In genomic region chr5:116626272-116626723, GRCh38 we compare ENCODE assay signal across 8 cellular contexts. TPM values are rescaled to one million over a fixed set of nuclear protein-coding genes. Genes with fewer than 3 reads are reported as not detected.
DNase-seq lines count a peak whose midpoint lies in the region; ATAC-seq and TF ChIP-seq lines count a peak whose summit lies in the region.

No MANE protein-coding gene starts in this region.

- H3K9me3 ChIP-seq in gastroesophageal sphincter (no peaks in the 10 kb centered on the region), T-helper 17 cell (ENCODE audit: control insufficient read depth, low read length, poor library complexity, severe bottlenecking) (no peaks in the 10 kb centered on the region)
- H3K9me3 ChIP-seq in CD8-positive, alpha-beta memory T cell (ENCODE audit: low read length), result no peaks in the 10 kb centered on the region

- H3K27ac Mint-ChIP-seq in HFFc6 (no peak overlapping the region), T-helper 17 cell (no peak overlapping the region)
- H3K27ac Mint-ChIP-seq in CD8-positive, alpha-beta memory T cell, result no peak overlapping the region

- no peaks in the 10 kb centered on the region for H3K27me3 ChIP-seq in gastroesophageal sphincter
- no peaks in the 10 kb centered on the region for H3K27me3 ChIP-seq in rectal smooth muscle tissue (ENCODE audit: control insufficient read depth, insufficient read depth, low read length)
- H3K27me3 ChIP-seq in CD8-positive, alpha-beta memory T cell (ENCODE audit: insufficient read depth, low read length, poor library complexity, severe bottlenecking), result no peaks in the 10 kb centered on the region

- H3K4me1 Mint-ChIP-seq in HFFc6 (ENCODE audit: low read depth) (no peaks in the 10 kb centered on the region), T-helper 17 cell (no peaks in the 10 kb centered on the region)
- no peaks in the 10 kb centered on the region for H3K4me1 Mint-ChIP-seq in CD8-positive, alpha-beta memory T cell

- CTCF ChIA-PET in CD8-positive, alpha-beta memory T cell (lab: Charles Lee), result no interaction called here

- 0 out of 2 replicates have a peak, but pooled peaks cover 4% of the 10 kb centered on the region for H3K36me3 Mint-ChIP-seq in HFFc6 (ENCODE audit: low read depth)
- no peaks in the 10 kb centered on the region for H3K36me3 Mint-ChIP-seq in T-helper 17 cell (ENCODE audit: low read depth)
- no peaks in the 10 kb centered on the region for H3K36me3 Mint-ChIP-seq in CD8-positive, alpha-beta memory T cell

- no peak for TF ChIP-seq EP300 in gastroesophageal sphincter (IDR thresholded peaks at IDR 0.05)

- WGBS in gastroesophageal sphincter (ENCODE audit: low coverage in 1 of 2), 2 donors, result 8 to 19% methylated on average over 5 to 13 of the region's 13 CpGs

- H3K4me3 ChIP-seq in gastroesophageal sphincter (peak overlapping the region in 1 of 2 donors; percentile 28), rectal smooth muscle tissue (ENCODE audit: low read length) (no peak overlapping the region)
- no peak overlapping the region for H3K4me3 ChIP-seq in CD8-positive, alpha-beta memory T cell (ENCODE audit: low read length)

- no peak overlapping the region for H3K9ac ChIP-seq in rectal smooth muscle tissue (ENCODE audit: low read length)

- H3K27ac ChIP-seq in gastroesophageal sphincter, result peak overlapping the region; percentile 32 to 68 (median 66)
- H3K27ac ChIP-seq in rectal smooth muscle tissue (ENCODE audit: low read depth, low read length), result peak overlapping the region; percentile 63
- H3K27ac ChIP-seq in CD8-positive, alpha-beta memory T cell (ENCODE audit: low read depth, low read length), result no peak overlapping the region

- DNase-seq in G401 (ENCODE audit: low spot score) (peak; percentile 84), OCI-M1 (lab: John Stamatoyannopoulos, UW) (peak; percentile 35), HFFc6 (no peak), T-helper 17 cell (no peak), NAMALWA (ENCODE audit: low spot score) (no peak)
- DNase-seq in CD8-positive, alpha-beta memory T cell, result no peak

- no peak for TF ChIP-seq POLR2A in gastroesophageal sphincter (IDR thresholded peaks at IDR 0.05)

- peaks cover 0 to 17% (median 7%) of the 10 kb centered on the region in 3 donors for H3K4me1 ChIP-seq in gastroesophageal sphincter
- H3K4me1 ChIP-seq in rectal smooth muscle tissue (ENCODE audit: control insufficient read depth, insufficient read depth, low read length), result peaks cover 9% of the 10 kb centered on the region
- H3K4me1 ChIP-seq in CD8-positive, alpha-beta memory T cell (ENCODE audit: insufficient read depth, low read length), result no peaks in the 10 kb centered on the region

- ATAC-seq in gastroesophageal sphincter, result peak; percentile 92
- no peak for ATAC-seq in T-helper 17 cell

- no peaks in the 10 kb centered on the region for H3K36me3 ChIP-seq in gastroesophageal sphincter
- no peaks in the 10 kb centered on the region for H3K36me3 ChIP-seq in rectal smooth muscle tissue (ENCODE audit: control insufficient read depth, insufficient read depth, low read length)
- no peaks in the 10 kb centered on the region for H3K36me3 ChIP-seq in CD8-positive, alpha-beta memory T cell (ENCODE audit: insufficient read depth, low read length)

- no peak overlapping the region for H3K4me3 Mint-ChIP-seq in HFFc6
- no peak overlapping the region for H3K4me3 Mint-ChIP-seq in T-helper 17 cell
- H3K4me3 Mint-ChIP-seq in CD8-positive, alpha-beta memory T cell, result no peak overlapping the region

- POLR2A ChIA-PET in CD8-positive, alpha-beta memory T cell (lab: Charles Lee), result no interaction called here

- peaks cover 20% of the 10 kb centered on the region; the same call in 1 of the 2 replicates for H3K9me3 Mint-ChIP-seq in HFFc6
- no peaks in the 10 kb centered on the region for H3K9me3 Mint-ChIP-seq in CD8-positive, alpha-beta memory T cell

- H3K27me3 Mint-ChIP-seq in HFFc6 (ENCODE audit: insufficient read depth) (peaks cover 4% of the 10 kb centered on the region; the same call in 1 of the 2 replicates), T-helper 17 cell (peaks cover 22% of the 10 kb centered on the region)
- H3K27me3 Mint-ChIP-seq in CD8-positive, alpha-beta memory T cell, result peaks cover 1 to 3% of the 10 kb centered on the region in 2 donors

- no peak for TF ChIP-seq CTCF in gastroesophageal sphincter (IDR thresholded peaks at IDR 0.05)
- no peak for TF ChIP-seq CTCF in HFFc6 (IDR thresholded peaks at IDR 0.05)

- in situ Hi-C loops in G401 (cut with HindIII; ENCODE audit: low sequenced_read_pairs), result no loop called here

RNA-seq across cellular contexts. Expression of gene SEMA6A, which starts 51.7 kb away (rescaled TPM):
- not detected in 2 replicates for total RNA-seq in G401 (2014; rRNA removed; shearing (Covaris generic))
- total RNA-seq in gastroesophageal sphincter (10 to 100 TPM; 10.9 to 19.8 (median 17.8) TPM), T-helper 17 cell (under 1 TPM in 1 of 2 donors, not detected in 1; 0.31 TPM)
- total RNA-seq in HFFc6 (2021; fragmentation: NEBNext Ultra II Directional; extraction: Animal tissue kit (Norgen Biotek cat#: 25700)), result under 1 TPM; 0.20 to 0.76 (median 0.44) TPM
- not detected for total RNA-seq in CD8-positive, alpha-beta memory T cell
- 0.49 TPM for polyA plus RNA-seq in CD8-positive, alpha-beta memory T cell

Comparison
In these comparisons a context has a peak if more than half of its experiments do, and no peak if none do; other contexts are left out.
1. DNase-seq: peak in G401 (single experiment) and OCI-M1 (single experiment); none in HFFc6 (single experiment), T-helper 17 cell (0 of 3), CD8-positive, alpha-beta memory T cell (0 of 5) and NAMALWA (single experiment).
2. RNA of gene SEMA6A, which starts 51.7 kb away (total RNA-seq): 10.9 to 19.8 TPM in gastroesophageal sphincter; 0.20 to 0.76 TPM in HFFc6, 0.31 TPM in T-helper 17 cell, not detected in CD8-positive, alpha-beta memory T cell and not detected in G401; every median in the first group is over 4 times any median in the second.